8 cellular contexts compared by ENCODE assay signal in the genomic region with DNA sequence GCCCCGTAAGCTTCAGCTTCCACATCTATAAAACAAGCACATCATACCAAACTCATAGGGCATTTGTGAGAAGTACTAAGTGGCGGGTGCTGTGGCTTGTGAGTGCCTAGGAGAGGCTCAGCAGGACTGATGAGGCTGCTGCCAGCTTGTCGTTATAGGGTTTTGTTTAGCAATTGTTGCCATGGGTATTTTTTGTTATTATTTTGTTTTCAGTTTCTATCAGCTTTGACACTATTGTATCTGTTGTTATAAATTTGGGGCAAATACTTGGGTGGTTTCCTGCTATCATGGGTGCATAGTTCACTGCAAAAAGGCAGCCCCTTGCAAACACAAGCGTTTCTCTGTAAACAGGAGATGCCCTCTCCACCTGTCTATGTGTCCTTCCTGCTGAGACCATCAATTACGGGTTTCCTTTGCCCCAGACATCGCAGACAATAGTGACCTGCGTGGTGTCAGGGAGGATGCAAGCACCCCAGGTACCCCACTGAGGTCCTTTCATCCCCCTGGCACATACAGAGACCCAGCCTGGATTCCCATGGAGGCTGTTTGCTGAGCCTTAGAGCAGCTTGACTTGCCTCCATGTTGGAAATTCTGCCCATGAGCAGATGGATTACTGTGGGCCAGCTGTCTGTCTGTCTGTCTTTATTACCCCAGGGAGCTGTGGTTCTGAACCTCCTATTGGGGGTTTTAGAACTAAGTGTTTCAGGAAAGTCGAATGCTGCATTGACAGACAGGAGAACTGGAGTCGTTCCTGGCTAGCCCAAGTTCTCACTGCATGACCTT. TPM values are rescaled to one million over a fixed set of nuclear protein-coding genes. Genes with fewer than 3 reads are reported as not detected.
A peak's percentile ranks its signal among the peaks of the same experiment; 100 is the strongest.
DNase-seq lines count a peak whose midpoint lies in the region; ATAC-seq and TF ChIP-seq lines count a peak whose summit lies in the region.

No MANE protein-coding gene starts in this region.

- H3K27ac ChIP-seq in CD8-positive, alpha-beta memory T cell (ENCODE audit: low read depth, low read length): peak overlapping the region; percentile 99
- H3K27ac ChIP-seq in WERI-Rb-1 (no peak overlapping the region), RWPE1 (no peak overlapping the region)

- H3K27me3 ChIP-seq in CD8-positive, alpha-beta memory T cell (ENCODE audit: insufficient read depth, low read length, poor library complexity, severe bottlenecking): no peaks in the 10 kb centered on the region
- H3K27me3 ChIP-seq in WERI-Rb-1 (ENCODE audit: insufficient read depth, low read depth, severe bottlenecking): no peaks in the 10 kb centered on the region

- TF ChIP-seq CTCF in glutamatergic neuron (IDR thresholded peaks at IDR 0.05; ENCODE audit: partially characterized antibody, unreplicated experiment): no peak
- TF ChIP-seq CTCF in WERI-Rb-1 (IDR thresholded peaks at IDR 0.05; ENCODE audit: low read depth, low read length): no peak
- TF ChIP-seq CTCF in RWPE1 (conservative IDR thresholded peaks at IDR 0.05; ENCODE audit: low read depth): no peak

- DNase-seq in CD8-positive, alpha-beta memory T cell: peak; percentile 69 to 92 (median 76)
- DNase-seq in NAMALWA (ENCODE audit: low spot score) (peak; percentile 37), T-helper 22 cell (ENCODE audit: low read depth) (peak; percentile 79), glutamatergic neuron (no peak), 8988T (no peak), WERI-Rb-1 (no peak), RWPE1 (ENCODE audit: low spot score) (no peak)

- H3K4me3 ChIP-seq in CD8-positive, alpha-beta memory T cell (ENCODE audit: low read length): peak overlapping the region; percentile 46
- no peak overlapping the region for H3K4me3 ChIP-seq in WERI-Rb-1 (ENCODE audit: low read depth, low read length)

- peaks cover 0 to 5% (median 0%) of the 10 kb centered on the region in 3 donors for H3K36me3 Mint-ChIP-seq in CD8-positive, alpha-beta memory T cell
- no peaks in the 10 kb centered on the region for H3K36me3 Mint-ChIP-seq in glutamatergic neuron (ENCODE audit: unreplicated experiment)

- H3K4me1 ChIP-seq in CD8-positive, alpha-beta memory T cell (ENCODE audit: insufficient read depth, low read length): peaks cover 88% of the 10 kb centered on the region

- CTCF ChIA-PET in CD8-positive, alpha-beta memory T cell (lab: Charles Lee): interaction anchor here (1.2 to 7.2 kb wide), 8 partner anchors 9 to 69 kb away, joined by 3 to 65 read pairs (median 6); no protein-coding TSS in a partner anchor
- CTCF ChIA-PET in RWPE1 (lab: Yijun Ruan, JAX): interaction anchor here (0.6 kb wide), 1 partner anchor 266 kb away, joined by 5 read pairs; no protein-coding TSS in a partner anchor

- H3K27ac Mint-ChIP-seq in CD8-positive, alpha-beta memory T cell: peak overlapping the region; percentile 97 to 100 (median 100)
- H3K27ac Mint-ChIP-seq in glutamatergic neuron (ENCODE audit: unreplicated experiment): peak overlapping the region; percentile 76

- no peaks in the 10 kb centered on the region for H3K9me3 ChIP-seq in CD8-positive, alpha-beta memory T cell (ENCODE audit: low read length)
- H3K9me3 ChIP-seq in WERI-Rb-1 (ENCODE audit: severe bottlenecking): peaks cover 7% of the 10 kb centered on the region

- no peak for ATAC-seq in GM21737 (IDR thresholded peaks at IDR 0.05; ENCODE audit: unreplicated experiment)

- H3K4me1 Mint-ChIP-seq in CD8-positive, alpha-beta memory T cell: peaks cover 80 to 98% (median 92%) of the 10 kb centered on the region in 3 donors
- peaks cover 51% of the 10 kb centered on the region for H3K4me1 Mint-ChIP-seq in glutamatergic neuron (ENCODE audit: low read depth, unreplicated experiment)

- H3K27me3 Mint-ChIP-seq in CD8-positive, alpha-beta memory T cell: peaks cover 0 to 2% of the 10 kb centered on the region in 2 donors
- H3K27me3 Mint-ChIP-seq in glutamatergic neuron (ENCODE audit: unreplicated experiment): peaks cover 6% of the 10 kb centered on the region

- H3K9me3 Mint-ChIP-seq in CD8-positive, alpha-beta memory T cell: no peaks in the 10 kb centered on the region
- H3K9me3 Mint-ChIP-seq in glutamatergic neuron (ENCODE audit: unreplicated experiment): peaks cover 7% of the 10 kb centered on the region

- H3K4me3 Mint-ChIP-seq in CD8-positive, alpha-beta memory T cell: peak overlapping the region; percentile 65 to 85 (median 79)
- H3K4me3 Mint-ChIP-seq in glutamatergic neuron (ENCODE audit: unreplicated experiment): peak overlapping the region; percentile 23

- POLR2A ChIA-PET in CD8-positive, alpha-beta memory T cell (lab: Charles Lee): interaction anchor here (0.5 to 4.1 kb wide), 9 partner anchors 9 to 893 kb away, joined by 3 to 58 read pairs (median 6); no protein-coding TSS in a partner anchor
- POLR2A ChIA-PET in RWPE1 (lab: Yijun Ruan, JAX; ENCODE audit: low non-redundant PET): no interaction called here

- H3K36me3 ChIP-seq in CD8-positive, alpha-beta memory T cell (ENCODE audit: insufficient read depth, low read length): no peaks in the 10 kb centered on the region
- H3K36me3 ChIP-seq in WERI-Rb-1: no peaks in the 10 kb centered on the region

RNA-seq across cellular contexts. Expression of gene CCDC167, which starts 3.2 kb away (rescaled TPM):
- 10 to 100 TPM; 79.5 to 86.3 TPM for total RNA-seq in CD8-positive, alpha-beta memory T cell
- 181 TPM for polyA plus RNA-seq in CD8-positive, alpha-beta memory T cell
- total RNA-seq in glutamatergic neuron (ENCODE audit: unreplicated experiment): 58.4 TPM

Comparison
In these comparisons a context has a peak if more than half of its experiments do, and no peak if none do; other contexts are left out.
1. DNase-seq: peak in CD8-positive, alpha-beta memory T cell (5 of 5), NAMALWA (single experiment) and T-helper 22 cell (single experiment); none in glutamatergic neuron (single experiment), 8988T (single experiment), WERI-Rb-1 (single experiment) and RWPE1 (single experiment).